ENCODE assay signal across 8 cellular contexts in the genomic region with DNA sequence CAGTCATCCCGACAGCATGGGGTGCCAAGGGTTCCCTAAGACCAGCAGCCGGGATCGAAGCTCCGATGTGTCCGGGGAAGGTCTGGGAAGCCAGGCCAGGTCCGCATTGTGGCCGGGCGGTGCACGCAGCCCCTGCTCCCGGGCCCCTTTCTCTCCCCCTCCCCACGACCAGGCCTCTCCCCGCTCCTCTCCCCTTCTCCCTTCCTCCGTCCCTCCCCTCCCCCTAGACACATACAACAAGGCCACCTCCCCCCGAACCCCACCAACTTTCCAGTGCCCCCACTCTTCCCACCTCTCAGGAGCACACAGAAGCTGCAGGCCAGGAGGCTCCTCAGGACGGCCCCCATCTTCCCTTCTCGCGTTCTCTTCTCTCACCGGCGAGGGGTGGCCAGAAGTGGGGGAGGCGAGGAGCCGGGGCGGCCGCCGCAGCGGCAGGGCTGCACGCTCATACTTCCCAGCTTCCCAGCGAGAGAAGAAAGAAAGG. TPM values are rescaled to one million over a fixed set of nuclear protein-coding genes. Genes with fewer than 3 reads are reported as not detected.
DNase-seq lines count a peak whose midpoint lies in the region; ATAC-seq and TF ChIP-seq lines count a peak whose summit lies in the region.

No MANE protein-coding gene starts in this region.

- no peak for ATAC-seq in HG03378 (IDR thresholded peaks at IDR 0.05; ENCODE audit: unreplicated experiment)
- no peak for ATAC-seq in GM19351 (IDR thresholded peaks at IDR 0.05; ENCODE audit: unreplicated experiment)

- TF ChIP-seq POLR2A in uterus (IDR thresholded peaks at IDR 0.05) = no peak

- peak overlapping the region; percentile 58 for H2AFZ ChIP-seq in MM.1S (ENCODE audit: low read length)

- H3K4me3 ChIP-seq in MM.1S (ENCODE audit: low read length) (peak overlapping the region; percentile 69), colonic mucosa (peak overlapping the region; percentile 71), mesodermal cell (ENCODE audit: extremely low read depth, insufficient read depth, low read length, poor library complexity, severe bottlenecking) (peak overlapping the region; percentile 89), uterus (peak overlapping the region; percentile 80 to 85)

- POLR2A ChIA-PET in GM10248 (lab: Yijun Ruan, JAX) = interaction anchor here (0.5 to 1.2 kb wide), 5 partner anchors 8 to 932 kb away, joined by 3 to 8 read pairs (median 3); no protein-coding TSS in a partner anchor

- peak overlapping the region; percentile 66 for H3K4me2 ChIP-seq in MM.1S (ENCODE audit: low read depth, low read length)

- 0% methylated on average over 8 to 20 of the region's 27 CpGs for WGBS in mesodermal cell (ENCODE audit: insufficient coverage in 2 of 2), 2 experiments

- CTCF ChIA-PET in GM10248 (lab: Yijun Ruan, JAX) = interaction anchor here (0.7 to 1.9 kb wide), 2 partner anchors 8 to 233 kb away, joined by 3 to 4 read pairs; no protein-coding TSS in a partner anchor

- intact Hi-C loops in colonic mucosa (cut with DNase I) = no loop called here
- intact Hi-C loops in uterus (cut with DNase I; ENCODE audit: low total_unique reads) = loop anchor here (5.0 kb wide), 1 partner anchor 56 kb away; no protein-coding TSS in a partner anchor

- no peaks in the 10 kb centered on the region for H3K9me3 ChIP-seq in MM.1S (replicated peaks; ENCODE audit: insufficient read depth, low read length)
- H3K9me3 ChIP-seq in colonic mucosa = no peaks in the 10 kb centered on the region
- H3K9me3 ChIP-seq in mesodermal cell (ENCODE audit: control insufficient read depth, low read length) = no peaks in the 10 kb centered on the region
- H3K9me3 ChIP-seq in uterus = no peaks in the 10 kb centered on the region

- H3K27me3 ChIP-seq in MM.1S (replicated peaks; ENCODE audit: insufficient read depth, low read length) (no peaks in the 10 kb centered on the region), colonic mucosa (no peaks in the 10 kb centered on the region), uterus (no peaks in the 10 kb centered on the region)

- no peaks in the 10 kb centered on the region for H3F3A ChIP-seq in MM.1S (ENCODE audit: insufficient read depth, low read length)

- H3K36me3 ChIP-seq in MM.1S (replicated peaks; ENCODE audit: insufficient read depth, low read length) = no peaks in the 10 kb centered on the region
- H3K36me3 ChIP-seq in colonic mucosa = no peaks in the 10 kb centered on the region
- H3K36me3 ChIP-seq in mesodermal cell (ENCODE audit: control insufficient read depth, insufficient read depth, low read length) = no peaks in the 10 kb centered on the region
- H3K36me3 ChIP-seq in uterus = no peaks in the 10 kb centered on the region

- H3K27ac ChIP-seq in MM.1S (ENCODE audit: low read length) (no peak overlapping the region; the same call in 1 of the 2 replicates), colonic mucosa (peak overlapping the region; percentile 91), mesodermal cell (ENCODE audit: low read depth, low read length, severe bottlenecking) (peak overlapping the region; percentile 100), uterus (peak overlapping the region; percentile 98 to 100)

- peak; percentile 23 for DNase-seq in GM10248 (ENCODE audit: extremely low spot score)
- no peak for DNase-seq in MM.1S
- peak; percentile 41 for DNase-seq in colonic mucosa
- DNase-seq in uterus = peak in 1 of 2 donors; percentile 49
- no peak for DNase-seq in DMS114 treated with DMSO at 0.1 percent for 48 hours (lab: John Stamatoyannopoulos, UW; ENCODE audit: unreplicated experiment)

- H4K20me1 ChIP-seq in MM.1S (ENCODE audit: insufficient read depth, low read length) = no peaks in the 10 kb centered on the region

- peak overlapping the region; percentile 77 for H3K9ac ChIP-seq in MM.1S (ENCODE audit: low read length)
- H3K9ac ChIP-seq in colonic mucosa (ENCODE audit: low read depth in 2 of 2, low read length in 2 of 2) = peak overlapping the region; percentile 86 to 95

- H3K4me1 ChIP-seq in MM.1S (ENCODE audit: low read length) = no peaks in the 10 kb centered on the region
- H3K4me1 ChIP-seq in colonic mucosa = peaks cover 4% of the 10 kb centered on the region
- H3K4me1 ChIP-seq in mesodermal cell (ENCODE audit: control insufficient read depth, insufficient read depth, low read length, poor library complexity, severe bottlenecking) = no peaks in the 10 kb centered on the region
- H3K4me1 ChIP-seq in uterus = no peaks in the 10 kb centered on the region

- TF ChIP-seq CTCF in GM10248 (IDR thresholded peaks at IDR 0.05; ENCODE audit: control extremely low read depth, extremely low read depth, low read depth, missing control alignments) (no peak), MM.1S (IDR thresholded peaks at IDR 0.05; ENCODE audit: low read length) (no peak), colonic mucosa (IDR thresholded peaks at IDR 0.05) (no peak), uterus (IDR thresholded peaks at IDR 0.05) (no peak)

- H3K9me2 ChIP-seq in MM.1S (replicated peaks; ENCODE audit: insufficient read depth, low read length) = no peaks in the 10 kb centered on the region

- peaks cover 23% of the 10 kb centered on the region for H3K79me2 ChIP-seq in MM.1S (ENCODE audit: low read length)

RNA-seq across cellular contexts. Expression of a gene that starts 0.4 kb away (rescaled TPM):
- 10 to 100 TPM; 26.2 to 37.9 TPM for total RNA-seq in colonic mucosa
- 24.2 TPM for polyA plus RNA-seq in mesodermal cell (2013, experiment 1 of 2)
- 21.2 TPM for polyA plus RNA-seq in mesodermal cell (2013, experiment 2 of 2)
- 100 to 1,000 TPM in 1 of 4 donors, 10 to 100 TPM in 3; 18.7 to 141 (median 50.1) TPM for total RNA-seq in uterus

Comparison
In these comparisons a context has a peak if more than half of its experiments do, and no peak if none do; other contexts are left out.
1. DNase-seq: peak in GM10248 (single experiment) and colonic mucosa (single experiment); none in MM.1S (single experiment) and DMS114 treated with DMSO at 0.1 percent for 48 hours (single experiment).
2. Peak in every context shown above with its lines, with median percentiles within 50 percentile points of each other: H3K4me3 ChIP-seq.